ENCODE assay signal across 1 cellular context in the genomic region with DNA sequence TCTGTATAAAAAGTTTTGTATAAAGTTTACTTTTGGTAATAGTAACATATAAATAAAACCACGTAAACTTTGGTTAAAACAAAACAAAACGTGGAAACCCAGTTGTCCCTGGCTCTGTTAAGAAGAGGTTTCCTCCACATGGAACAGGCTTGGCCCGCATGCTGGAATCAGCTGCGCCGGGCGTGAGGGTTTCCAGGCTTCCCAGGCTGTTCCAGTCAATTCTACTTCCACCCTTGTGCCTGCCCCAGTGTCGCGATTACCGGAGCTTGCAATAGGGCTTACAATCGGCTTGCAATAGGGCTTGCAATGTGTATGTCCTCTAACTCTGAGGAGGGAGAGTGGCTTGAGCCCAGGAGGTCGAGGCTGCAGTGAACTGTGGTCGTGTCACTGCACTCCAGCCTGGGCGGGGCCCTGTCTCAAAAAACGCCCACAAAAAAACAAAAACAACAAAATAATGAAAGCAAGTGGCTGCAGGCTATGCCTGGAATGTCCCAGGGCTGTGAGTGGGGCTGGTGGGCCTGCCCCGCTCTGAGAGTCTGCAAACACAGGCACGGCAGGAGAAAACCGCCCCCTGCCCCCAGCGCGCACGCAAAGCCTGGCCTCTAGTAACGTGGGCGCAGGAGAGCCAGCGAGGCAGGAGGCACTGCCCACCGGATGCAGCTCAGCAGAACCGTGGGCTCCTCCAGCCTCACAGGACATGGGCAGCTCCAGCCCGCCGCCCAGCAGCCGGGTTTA.
TF ChIP-seq lines count a peak whose summit lies in the region.

No MANE protein-coding gene starts in this region.

TF ChIP-seq in GM12878, 131 proteins besides CTCF, POLR2A, EP300 and RAD21:
- TF ChIP-seq IKZF1 (conservative IDR thresholded peaks at IDR 0.05) (no peak), SRF (IDR thresholded peaks at IDR 0.05; ENCODE audit: low read depth in 2 of 2, low read length in 2 of 2) (no peak), MLLT1 (IDR thresholded peaks at IDR 0.05) (peak; percentile 83; the same call in 1 of the 2 replicates), EGR1 (IDR thresholded peaks at IDR 0.05; ENCODE audit: borderline replicate concordance in 1 of 2, low read depth in 2 of 2, low read length in 2 of 2) (no peak), NFXL1 (IDR thresholded peaks at IDR 0.05; ENCODE audit: borderline replicate concordance) (no peak), ZBED1 (IDR thresholded peaks at IDR 0.05; ENCODE audit: borderline replicate concordance) (no peak)
- TF ChIP-seq, protein P1, sequence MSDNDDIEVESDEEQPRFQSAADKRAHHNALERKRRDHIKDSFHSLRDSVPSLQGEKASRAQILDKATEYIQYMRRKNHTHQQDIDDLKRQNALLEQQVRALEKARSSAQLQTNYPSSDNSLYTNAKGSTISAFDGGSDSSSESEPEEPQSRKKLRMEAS (IDR thresholded peaks at IDR 0.05; ENCODE audit: low read depth, low read length), result no peak
- TF ChIP-seq, protein P2, sequence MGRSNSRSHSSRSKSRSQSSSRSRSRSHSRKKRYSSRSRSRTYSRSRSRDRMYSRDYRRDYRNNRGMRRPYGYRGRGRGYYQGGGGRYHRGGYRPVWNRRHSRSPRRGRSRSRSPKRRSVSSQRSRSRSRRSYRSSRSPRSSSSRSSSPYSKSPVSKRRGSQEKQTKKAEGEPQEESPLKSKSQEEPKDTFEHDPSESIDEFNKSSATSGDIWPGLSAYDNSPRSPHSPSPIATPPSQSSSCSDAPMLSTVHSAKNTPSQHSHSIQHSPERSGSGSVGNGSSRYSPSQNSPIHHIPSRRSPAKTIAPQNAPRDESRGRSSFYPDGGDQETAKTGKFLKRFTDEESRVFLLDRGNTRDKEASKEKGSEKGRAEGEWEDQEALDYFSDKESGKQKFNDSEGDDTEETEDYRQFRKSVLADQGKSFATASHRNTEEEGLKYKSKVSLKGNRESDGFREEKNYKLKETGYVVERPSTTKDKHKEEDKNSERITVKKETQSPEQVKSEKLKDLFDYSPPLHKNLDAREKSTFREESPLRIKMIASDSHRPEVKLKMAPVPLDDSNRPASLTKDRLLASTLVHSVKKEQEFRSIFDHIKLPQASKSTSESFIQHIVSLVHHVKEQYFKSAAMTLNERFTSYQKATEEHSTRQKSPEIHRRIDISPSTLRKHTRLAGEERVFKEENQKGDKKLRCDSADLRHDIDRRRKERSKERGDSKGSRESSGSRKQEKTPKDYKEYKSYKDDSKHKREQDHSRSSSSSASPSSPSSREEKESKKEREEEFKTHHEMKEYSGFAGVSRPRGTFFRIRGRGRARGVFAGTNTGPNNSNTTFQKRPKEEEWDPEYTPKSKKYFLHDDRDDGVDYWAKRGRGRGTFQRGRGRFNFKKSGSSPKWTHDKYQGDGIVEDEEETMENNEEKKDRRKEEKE (IDR thresholded peaks at IDR 0.05), result no peak
